In the genomic region with DNA sequence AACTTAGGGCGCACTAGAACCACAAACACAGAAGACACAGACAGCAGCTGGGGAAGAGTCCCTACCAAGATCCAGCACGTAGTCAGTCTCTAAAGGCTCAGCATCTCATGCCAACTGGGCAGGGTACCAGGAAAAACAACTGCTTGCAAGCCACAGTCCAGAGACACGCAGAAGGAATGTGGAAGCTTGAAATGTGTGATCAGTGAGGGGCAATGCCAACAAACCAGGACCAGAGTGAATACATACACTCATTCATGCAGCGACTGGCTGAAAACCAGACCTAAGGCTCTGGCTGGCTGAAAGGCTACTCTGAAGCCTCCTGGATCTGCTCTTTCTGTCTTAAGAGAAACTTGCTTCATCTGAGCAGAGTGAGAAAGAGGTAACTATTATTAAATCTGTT, we compare ENCODE assay signal across 27 cellular contexts.
DNase-seq lines count a peak whose midpoint lies in the region; ATAC-seq and TF ChIP-seq lines count a peak whose summit lies in the region.
"Had no signal": no experiment of that assay in that cellular context is flagged by ENCODE, and none has a peak within 500 bp of the region (broad histone marks: within the 10 kb centered on the region; RNA-seq: fewer than 3 reads in every experiment).

No MANE protein-coding gene starts in this region.

- ATAC-seq in DND-41 (ENCODE audit: insufficient read depth, low read depth) (no peak), GM21717 (IDR thresholded peaks at IDR 0.05; ENCODE audit: unreplicated experiment) (no peak), Right ventricle myocardium inferior (no peak)
- ATAC-seq: CD8-positive, alpha-beta T cell; HCT116; left ventricle myocardium superior had no signal

- intact Hi-C loops in Right ventricle myocardium inferior (cut with DNase I), result no loop called here

- no peak overlapping the region for H3K4me2 ChIP-seq in DND-41 (ENCODE audit: insufficient read depth, low read length)

- H3K9me3 ChIP-seq in DND-41 (ENCODE audit: insufficient read depth, low read length, severe bottlenecking), result no peaks in the 10 kb centered on the region
- H3K9me3 ChIP-seq: esophagus squamous epithelium, sigmoid colon, vagina had no signal

- DNase-seq in DND-41, result no peak
- DNase-seq in LHCN-M2 (ENCODE audit: low read depth), result peak; percentile 35
- peak; percentile 10 for DNase-seq in brain pericyte (ENCODE audit: low read depth, low spot score)
- DNase-seq in iris pigment epithelial cell (ENCODE audit: low read depth), result peak; percentile 39
- no peak for DNase-seq in stimulated activated CD4-positive, alpha-beta T cell treated with anti-CD3 and anti-CD28 coated beads, Interleukin-4, amount 100 ng/mL, for 4 hours
- DNase-seq in erythroblast (lab: John Stamatoyannopoulos, UW), result no peak
- DNase-seq in Right ventricle myocardium inferior (ENCODE audit: missing footprints), result no peak
- DNase-seq: activated CD4-positive, alpha-beta T cell treated with anti-CD3 and anti-CD28 coated beads for 48 hours; activated CD8-positive, alpha-beta memory T cell treated with anti-CD3 and anti-CD28 coated beads for 24 hours; activated gamma-delta T cell treated with Interleukin-2 at 50 U/mL for 16 hours; activated T-cell treated with anti-CD3 and anti-CD28 coated beads, Interleukin-2, amount 50 U/mL, for 24 hours; CD8-positive, alpha-beta T cell; esophagus squamous epithelium; left ventricle myocardium superior; naive B cell; NCI-H1694; NCI-H2171; NCI-H524; NK-92 treated with Interleukin-12 subunit alpha and Interleukin-12 subunit beta, amount 100 ng/mL, for 24 hours; SHP77 treated with DMSO at 0.1 percent for 48 hours; sigmoid colon; stimulated activated naive CD4-positive, alpha-beta T cell treated with Interleukin-2 at 50 U/mL for 16 hours; WERI-Rb-1 had no signal

- H3K9ac ChIP-seq in DND-41 (ENCODE audit: low read depth, low read length), result no peak overlapping the region

- peaks cover 30% of the 10 kb centered on the region for H3K4me1 ChIP-seq in DND-41 (ENCODE audit: insufficient read depth, low read length)
- H3K4me1 ChIP-seq: sigmoid colon, vagina had no signal

- H3K36me3 ChIP-seq in DND-41 (ENCODE audit: insufficient read depth, low read length), result no peaks in the 10 kb centered on the region
- H3K36me3 ChIP-seq: cardiac muscle cell, esophagus squamous epithelium, sigmoid colon, vagina, WERI-Rb-1 had no signal

- TF ChIP-seq POLR2A in erythroblast (IDR thresholded peaks at IDR 0.05; ENCODE audit: low read length), result no peak

- H2AFZ ChIP-seq in DND-41 (ENCODE audit: low read depth, low read length), result 0 out of 2 replicates have a peak overlapping the region, but pooled peaks have one; percentile 15

- H3K79me2 ChIP-seq in DND-41 (ENCODE audit: insufficient read depth, low read length), result no peaks in the 10 kb centered on the region

- no peak overlapping the region for H3K4me3 ChIP-seq in DND-41 (ENCODE audit: low read depth in 1 of 2, low read length in 2 of 2)
- H3K4me3 ChIP-seq: cardiac muscle cell, esophagus squamous epithelium, sigmoid colon, vagina had no signal

- H3K27me3 ChIP-seq in DND-41 (ENCODE audit: insufficient read depth, low read length, poor library complexity), result no peaks in the 10 kb centered on the region
- H3K27me3 ChIP-seq: cardiac muscle cell, esophagus squamous epithelium, sigmoid colon, vagina had no signal

- no peak overlapping the region for H3K27ac ChIP-seq in DND-41 (ENCODE audit: low read length)
- H3K27ac ChIP-seq: cardiac muscle cell, esophagus squamous epithelium, sigmoid colon, vagina, WERI-Rb-1 had no signal

- no peak for TF ChIP-seq CTCF in DND-41 (IDR thresholded peaks at IDR 0.05; ENCODE audit: borderline replicate concordance, extremely low read depth, low read length, poor library complexity, severe bottlenecking)

- no peaks in the 10 kb centered on the region for H4K20me1 ChIP-seq in DND-41 (ENCODE audit: insufficient read depth, low read length)

Comparison
In these comparisons a context has a peak if more than half of its experiments do, and no peak if none do; other contexts are left out.
1. DNase-seq: peak in LHCN-M2 (single experiment), brain pericyte (single experiment) and iris pigment epithelial cell (single experiment); none in DND-41 (single experiment), stimulated activated CD4-positive, alpha-beta T cell treated with anti-CD3 and anti-CD28 coated beads, Interleukin-4, amount 100 ng/mL, for 4 hours (0 of 2), erythroblast (0 of 2) and Right ventricle myocardium inferior (single experiment).